Comparison of ENCODE assay signal across 1 cellular context in the genomic region with DNA sequence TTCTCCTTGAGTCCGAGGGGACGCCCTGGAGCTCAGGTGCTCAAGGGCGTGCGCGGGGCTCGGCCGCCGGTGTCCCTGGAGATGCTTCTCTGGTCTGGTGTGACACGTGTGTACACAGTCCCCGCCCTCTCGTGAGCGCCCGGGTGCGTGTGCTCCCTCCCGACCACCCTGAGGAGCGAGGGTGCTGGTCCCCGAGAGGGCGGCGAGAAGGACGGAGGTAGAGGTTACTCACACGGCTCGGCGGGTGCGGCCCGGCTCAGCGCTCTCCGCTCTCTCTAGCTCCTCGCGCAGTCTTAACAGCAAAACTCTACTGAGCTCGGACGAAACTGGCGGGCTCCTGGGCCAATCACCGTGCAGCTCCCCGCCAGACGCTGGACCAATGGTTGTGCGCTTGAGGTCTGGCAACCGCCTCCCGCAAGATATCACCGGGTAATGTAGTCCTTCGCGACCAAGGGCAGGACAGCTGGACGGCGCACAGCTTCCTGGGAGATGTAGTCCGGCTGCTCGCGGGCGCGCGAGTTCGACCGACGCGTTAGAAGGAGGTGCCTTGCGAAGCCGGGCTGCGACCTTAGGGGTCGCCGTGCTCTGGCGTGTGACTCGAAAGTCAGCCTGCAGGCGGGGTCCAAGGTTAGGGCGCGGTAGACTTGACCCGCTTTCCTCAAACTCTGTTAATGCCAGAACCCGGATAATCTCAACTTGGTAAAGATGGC.
TF ChIP-seq lines count a peak whose summit lies in the region.

A gene (minus strand): TSS at position 312 of the 710 bp plus-strand sequence. CDS start 2,669 bp downstream, outside the sequence.

TF ChIP-seq in HepG2, 621 proteins besides CTCF, POLR2A, EP300 and RAD21 (continued from another document and continues in another):
- TF ChIP-seq, protein P1, sequence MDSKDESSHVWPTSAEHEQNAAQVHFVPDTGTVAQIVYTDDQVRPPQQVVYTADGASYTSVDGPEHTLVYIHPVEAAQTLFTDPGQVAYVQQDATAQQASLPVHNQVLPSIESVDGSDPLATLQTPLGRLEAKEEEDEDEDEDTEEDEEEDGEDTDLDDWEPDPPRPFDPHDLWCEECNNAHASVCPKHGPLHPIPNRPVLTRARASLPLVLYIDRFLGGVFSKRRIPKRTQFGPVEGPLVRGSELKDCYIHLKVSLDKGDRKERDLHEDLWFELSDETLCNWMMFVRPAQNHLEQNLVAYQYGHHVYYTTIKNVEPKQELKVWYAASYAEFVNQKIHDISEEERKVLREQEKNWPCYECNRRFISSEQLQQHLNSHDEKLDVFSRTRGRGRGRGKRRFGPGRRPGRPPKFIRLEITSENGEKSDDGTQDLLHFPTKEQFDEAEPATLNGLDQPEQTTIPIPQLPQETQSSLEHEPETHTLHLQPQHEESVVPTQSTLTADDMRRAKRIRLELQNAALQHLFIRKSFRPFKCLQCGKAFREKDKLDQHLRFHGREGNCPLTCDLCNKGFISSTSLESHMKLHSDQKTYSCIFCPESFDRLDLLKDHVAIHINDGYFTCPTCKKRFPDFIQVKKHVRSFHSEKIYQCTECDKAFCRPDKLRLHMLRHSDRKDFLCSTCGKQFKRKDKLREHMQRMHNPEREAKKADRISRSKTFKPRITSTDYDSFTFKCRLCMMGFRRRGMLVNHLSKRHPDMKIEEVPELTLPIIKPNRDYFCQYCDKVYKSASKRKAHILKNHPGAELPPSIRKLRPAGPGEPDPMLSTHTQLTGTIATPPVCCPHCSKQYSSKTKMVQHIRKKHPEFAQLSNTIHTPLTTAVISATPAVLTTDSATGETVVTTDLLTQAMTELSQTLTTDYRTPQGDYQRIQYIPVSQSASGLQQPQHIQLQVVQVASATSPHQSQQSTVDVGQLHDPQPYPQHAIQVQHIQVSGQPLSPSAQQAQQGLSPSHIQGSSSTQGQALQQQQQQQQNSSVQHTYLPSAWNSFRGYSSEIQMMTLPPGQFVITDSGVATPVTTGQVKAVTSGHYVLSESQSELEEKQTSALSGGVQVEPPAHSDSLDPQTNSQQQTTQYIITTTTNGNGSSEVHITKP (CRISPR knock-in tag; IDR thresholded peaks at IDR 0.05; ENCODE audit: low read depth): peak; percentile 55; the same call in 1 of the 2 replicates
- TF ChIP-seq RBFOX2 (IDR thresholded peaks at IDR 0.05; ENCODE audit: low read depth, low read length) (peak; percentile 90), PHF5A (CRISPR knock-in tag; IDR thresholded peaks at IDR 0.05; ENCODE audit: low read depth, unreplicated experiment) (peak; percentile 47), SALL1 (CRISPR knock-in tag; IDR thresholded peaks at IDR 0.05) (peak; percentile 91; the same call in 1 of the 2 replicates), SNAI1 (CRISPR knock-in tag; IDR thresholded peaks at IDR 0.05; ENCODE audit: borderline replicate concordance) (peak; percentile 98; the same call in 1 of the 2 replicates), SKI (IDR thresholded peaks at IDR 0.05; ENCODE audit: partially characterized antibody) (peak; percentile 71), CAMTA2 (CRISPR knock-in tag; IDR thresholded peaks at IDR 0.05; ENCODE audit: borderline replicate concordance) (peak; percentile 96; the same call in 1 of the 2 replicates), TAF1 (CRISPR knock-in tag; IDR thresholded peaks at IDR 0.05) (peak; percentile 90), ZNF496 (CRISPR knock-in tag; IDR thresholded peaks at IDR 0.05; ENCODE audit: insufficient replicate concordance) (no peak), TMF1 (CRISPR knock-in tag; IDR thresholded peaks at IDR 0.05; ENCODE audit: low read depth) (peak; percentile 54; the same call in 1 of the 2 replicates), ZFP36 (IDR thresholded peaks at IDR 0.05; ENCODE audit: borderline replicate concordance, low read depth, low read length, partially characterized antibody) (no peak), ZNF143 (CRISPR knock-in tag; IDR thresholded peaks at IDR 0.05) (peak; percentile 99), ZNF180 (CRISPR knock-in tag; IDR thresholded peaks at IDR 0.05; ENCODE audit: borderline replicate concordance, low read depth) (no peak), ZSCAN12 (CRISPR knock-in tag; IDR thresholded peaks at IDR 0.05) (no peak), CEBPG (CRISPR knock-in tag; IDR thresholded peaks at IDR 0.05) (peak; percentile 64; the same call in 1 of the 2 replicates), ELF3 (CRISPR knock-in tag; IDR thresholded peaks at IDR 0.05) (peak; percentile 72; the same call in 1 of the 2 replicates), MYNN (CRISPR knock-in tag; IDR thresholded peaks at IDR 0.05; ENCODE audit: low read depth) (peak; percentile 93), ZSCAN31 (CRISPR knock-in tag; IDR thresholded peaks at IDR 0.05; ENCODE audit: low read depth) (peak; percentile 94), ZNF17 (CRISPR knock-in tag; IDR thresholded peaks at IDR 0.05) (no peak), SMYD3 (CRISPR knock-in tag; IDR thresholded peaks at IDR 0.05) (peak; percentile 59; the same call in 1 of the 2 replicates), ETV6 (CRISPR knock-in tag; conservative IDR thresholded peaks at IDR 0.05) (no peak; the same call in 1 of the 2 replicates)
- TF ChIP-seq, protein P2, sequence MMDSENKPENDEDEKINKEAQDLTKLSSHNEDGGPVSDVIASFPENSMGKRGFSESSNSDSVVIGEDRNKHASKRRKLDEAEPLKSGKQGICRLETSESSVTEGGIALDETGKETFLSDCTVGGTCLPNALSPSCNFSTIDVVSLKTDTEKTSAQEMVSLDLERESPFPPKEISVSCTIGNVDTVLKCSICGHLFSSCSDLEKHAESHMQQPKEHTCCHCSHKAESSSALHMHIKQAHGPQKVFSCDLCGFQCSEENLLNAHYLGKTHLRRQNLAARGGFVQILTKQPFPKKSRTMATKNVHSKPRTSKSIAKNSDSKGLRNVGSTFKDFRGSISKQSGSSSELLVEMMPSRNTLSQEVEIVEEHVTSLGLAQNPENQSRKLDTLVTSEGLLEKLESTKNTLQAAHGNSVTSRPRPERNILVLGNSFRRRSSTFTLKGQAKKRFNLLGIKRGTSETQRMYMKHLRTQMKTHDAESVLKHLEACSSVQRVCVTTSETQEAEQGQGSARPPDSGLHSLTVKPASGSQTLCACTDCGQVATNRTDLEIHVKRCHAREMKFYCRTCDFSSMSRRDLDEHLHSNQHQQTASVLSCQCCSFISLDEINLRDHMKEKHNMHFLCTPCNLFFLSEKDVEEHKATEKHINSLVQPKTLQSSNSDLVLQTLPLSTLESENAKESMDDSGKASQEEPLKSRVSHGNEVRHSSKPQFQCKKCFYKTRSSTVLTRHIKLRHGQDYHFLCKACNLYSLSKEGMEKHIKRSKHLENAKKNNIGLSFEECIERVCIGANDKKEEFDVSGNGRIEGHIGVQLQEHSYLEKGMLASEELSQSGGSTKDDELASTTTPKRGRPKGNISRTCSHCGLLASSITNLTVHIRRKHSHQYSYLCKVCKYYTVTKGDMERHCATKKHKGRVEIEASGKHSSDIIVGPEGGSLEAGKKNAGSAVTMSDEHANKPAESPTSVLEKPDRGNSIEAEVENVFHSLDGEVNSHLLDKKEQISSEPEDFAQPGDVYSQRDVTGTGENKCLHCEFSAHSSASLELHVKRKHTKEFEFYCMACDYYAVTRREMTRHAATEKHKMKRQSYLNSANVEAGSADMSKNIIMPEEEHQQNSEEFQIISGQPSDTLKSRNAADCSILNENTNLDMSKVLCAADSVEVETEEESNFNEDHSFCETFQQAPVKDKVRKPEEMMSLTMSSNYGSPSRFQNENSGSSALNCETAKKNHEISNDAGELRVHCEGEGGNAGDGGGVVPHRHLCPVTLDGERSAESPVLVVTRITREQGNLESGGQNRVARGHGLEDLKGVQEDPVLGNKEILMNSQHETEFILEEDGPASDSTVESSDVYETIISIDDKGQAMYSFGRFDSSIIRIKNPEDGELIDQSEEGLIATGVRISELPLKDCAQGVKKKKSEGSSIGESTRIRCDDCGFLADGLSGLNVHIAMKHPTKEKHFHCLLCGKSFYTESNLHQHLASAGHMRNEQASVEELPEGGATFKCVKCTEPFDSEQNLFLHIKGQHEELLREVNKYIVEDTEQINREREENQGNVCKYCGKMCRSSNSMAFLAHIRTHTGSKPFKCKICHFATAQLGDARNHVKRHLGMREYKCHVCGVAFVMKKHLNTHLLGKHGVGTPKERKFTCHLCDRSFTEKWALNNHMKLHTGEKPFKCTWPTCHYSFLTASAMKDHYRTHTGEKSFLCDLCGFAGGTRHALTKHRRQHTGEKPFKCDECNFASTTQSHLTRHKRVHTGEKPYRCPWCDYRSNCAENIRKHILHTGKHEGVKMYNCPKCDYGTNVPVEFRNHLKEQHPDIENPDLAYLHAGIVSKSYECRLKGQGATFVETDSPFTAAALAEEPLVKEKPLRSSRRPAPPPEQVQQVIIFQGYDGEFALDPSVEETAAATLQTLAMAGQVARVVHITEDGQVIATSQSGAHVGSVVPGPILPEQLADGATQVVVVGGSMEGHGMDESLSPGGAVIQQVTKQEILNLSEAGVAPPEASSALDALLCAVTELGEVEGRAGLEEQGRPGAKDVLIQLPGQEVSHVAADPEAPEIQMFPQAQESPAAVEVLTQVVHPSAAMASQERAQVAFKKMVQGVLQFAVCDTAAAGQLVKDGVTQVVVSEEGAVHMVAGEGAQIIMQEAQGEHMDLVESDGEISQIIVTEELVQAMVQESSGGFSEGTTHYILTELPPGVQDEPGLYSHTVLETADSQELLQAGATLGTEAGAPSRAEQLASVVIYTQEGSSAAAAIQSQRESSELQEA (CRISPR knock-in tag; IDR thresholded peaks at IDR 0.05; ENCODE audit: not compliant biosample characterization): peak; percentile 84
- TF ChIP-seq, protein P3, sequence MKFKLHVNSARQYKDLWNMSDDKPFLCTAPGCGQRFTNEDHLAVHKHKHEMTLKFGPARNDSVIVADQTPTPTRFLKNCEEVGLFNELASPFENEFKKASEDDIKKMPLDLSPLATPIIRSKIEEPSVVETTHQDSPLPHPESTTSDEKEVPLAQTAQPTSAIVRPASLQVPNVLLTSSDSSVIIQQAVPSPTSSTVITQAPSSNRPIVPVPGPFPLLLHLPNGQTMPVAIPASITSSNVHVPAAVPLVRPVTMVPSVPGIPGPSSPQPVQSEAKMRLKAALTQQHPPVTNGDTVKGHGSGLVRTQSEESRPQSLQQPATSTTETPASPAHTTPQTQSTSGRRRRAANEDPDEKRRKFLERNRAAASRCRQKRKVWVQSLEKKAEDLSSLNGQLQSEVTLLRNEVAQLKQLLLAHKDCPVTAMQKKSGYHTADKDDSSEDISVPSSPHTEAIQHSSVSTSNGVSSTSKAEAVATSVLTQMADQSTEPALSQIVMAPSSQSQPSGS (CRISPR knock-in tag; IDR thresholded peaks at IDR 0.05): peak; percentile 93
- TF ChIP-seq, protein P4, sequence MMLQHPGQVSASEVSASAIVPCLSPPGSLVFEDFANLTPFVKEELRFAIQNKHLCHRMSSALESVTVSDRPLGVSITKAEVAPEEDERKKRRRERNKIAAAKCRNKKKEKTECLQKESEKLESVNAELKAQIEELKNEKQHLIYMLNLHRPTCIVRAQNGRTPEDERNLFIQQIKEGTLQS (CRISPR knock-in tag; IDR thresholded peaks at IDR 0.05): no peak; the same call in none of the 2 replicates
- TF ChIP-seq, protein P5, sequence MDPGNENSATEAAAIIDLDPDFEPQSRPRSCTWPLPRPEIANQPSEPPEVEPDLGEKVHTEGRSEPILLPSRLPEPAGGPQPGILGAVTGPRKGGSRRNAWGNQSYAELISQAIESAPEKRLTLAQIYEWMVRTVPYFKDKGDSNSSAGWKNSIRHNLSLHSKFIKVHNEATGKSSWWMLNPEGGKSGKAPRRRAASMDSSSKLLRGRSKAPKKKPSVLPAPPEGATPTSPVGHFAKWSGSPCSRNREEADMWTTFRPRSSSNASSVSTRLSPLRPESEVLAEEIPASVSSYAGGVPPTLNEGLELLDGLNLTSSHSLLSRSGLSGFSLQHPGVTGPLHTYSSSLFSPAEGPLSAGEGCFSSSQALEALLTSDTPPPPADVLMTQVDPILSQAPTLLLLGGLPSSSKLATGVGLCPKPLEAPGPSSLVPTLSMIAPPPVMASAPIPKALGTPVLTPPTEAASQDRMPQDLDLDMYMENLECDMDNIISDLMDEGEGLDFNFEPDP (CRISPR knock-in tag; conservative IDR thresholded peaks at IDR 0.05): no peak
- TF ChIP-seq, protein P6, sequence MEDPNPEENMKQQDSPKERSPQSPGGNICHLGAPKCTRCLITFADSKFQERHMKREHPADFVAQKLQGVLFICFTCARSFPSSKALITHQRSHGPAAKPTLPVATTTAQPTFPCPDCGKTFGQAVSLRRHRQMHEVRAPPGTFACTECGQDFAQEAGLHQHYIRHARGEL (CRISPR knock-in tag; IDR thresholded peaks at IDR 0.05): no peak
- TF ChIP-seq, protein P7, sequence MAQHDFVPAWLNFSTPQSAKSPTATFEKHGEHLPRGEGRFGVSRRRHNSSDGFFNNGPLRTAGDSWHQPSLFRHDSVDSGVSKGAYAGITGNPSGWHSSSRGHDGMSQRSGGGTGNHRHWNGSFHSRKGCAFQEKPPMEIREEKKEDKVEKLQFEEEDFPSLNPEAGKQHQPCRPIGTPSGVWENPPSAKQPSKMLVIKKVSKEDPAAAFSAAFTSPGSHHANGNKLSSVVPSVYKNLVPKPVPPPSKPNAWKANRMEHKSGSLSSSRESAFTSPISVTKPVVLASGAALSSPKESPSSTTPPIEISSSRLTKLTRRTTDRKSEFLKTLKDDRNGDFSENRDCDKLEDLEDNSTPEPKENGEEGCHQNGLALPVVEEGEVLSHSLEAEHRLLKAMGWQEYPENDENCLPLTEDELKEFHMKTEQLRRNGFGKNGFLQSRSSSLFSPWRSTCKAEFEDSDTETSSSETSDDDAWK (CRISPR knock-in tag; IDR thresholded peaks at IDR 0.05): no peak
- TF ChIP-seq, protein P8, sequence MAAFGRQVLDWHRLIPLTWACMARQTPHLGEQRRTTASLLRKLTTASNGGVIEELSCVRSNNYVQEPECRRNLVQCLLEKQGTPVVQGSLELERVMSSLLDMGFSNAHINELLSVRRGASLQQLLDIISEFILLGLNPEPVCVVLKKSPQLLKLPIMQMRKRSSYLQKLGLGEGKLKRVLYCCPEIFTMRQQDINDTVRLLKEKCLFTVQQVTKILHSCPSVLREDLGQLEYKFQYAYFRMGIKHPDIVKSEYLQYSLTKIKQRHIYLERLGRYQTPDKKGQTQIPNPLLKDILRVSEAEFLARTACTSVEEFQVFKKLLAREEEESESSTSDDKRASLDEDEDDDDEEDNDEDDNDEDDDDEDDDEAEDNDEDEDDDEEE (CRISPR knock-in tag; IDR thresholded peaks at IDR 0.05): 0 out of 2 replicates have a peak, but pooled peaks have one; percentile 59
